ENCODE assay signal across 28 cellular contexts in the genomic region with DNA sequence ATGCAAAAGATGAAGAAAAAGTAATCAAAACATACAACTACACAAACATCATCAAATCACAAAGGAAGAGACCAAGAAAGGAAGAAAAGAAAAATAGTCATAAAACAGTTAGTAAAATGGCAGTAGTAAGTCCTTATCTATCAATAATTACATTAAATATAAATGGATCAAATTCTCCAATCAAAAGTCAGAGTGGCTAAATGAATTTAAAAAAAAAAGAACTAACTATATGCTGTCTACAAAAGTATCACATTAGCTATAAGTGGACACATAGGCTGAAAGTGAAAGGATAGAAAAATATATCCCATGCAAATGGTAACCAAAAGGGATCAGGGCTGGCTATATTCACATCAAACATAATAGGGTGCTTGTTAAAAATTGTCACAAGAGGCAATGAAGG.
"Had no signal": no experiment of that assay in that cellular context is flagged by ENCODE, and none has a peak within 500 bp of the region (broad histone marks: within the 10 kb centered on the region; RNA-seq: fewer than 3 reads in every experiment).

No MANE protein-coding gene starts in this region.

- H3K4me1 ChIP-seq: colonic mucosa, esophagus muscularis mucosa, esophagus squamous epithelium, foreskin keratinocyte, gastrocnemius medialis, gastroesophageal sphincter, heart left ventricle, heart right ventricle had no signal

- DNase-seq: colonic mucosa; cortex of kidney; dermis blood vessel endothelial cell; dorsolateral prefrontal cortex; effector CD4-positive, alpha-beta T cell; effector CD8-positive, alpha-beta T cell; effector memory CD4-positive, alpha-beta T cell; effector memory CD8-positive, alpha-beta T cell; endodermal cell; erythroblast; esophagus squamous epithelium; foreskin fibroblast; foreskin keratinocyte; foreskin melanocyte; gastrocnemius medialis; glutamatergic neuron; head of caudate nucleus; heart left ventricle; heart right ventricle had no signal

- H3K4me3 ChIP-seq: colonic mucosa, coronary artery, dorsolateral prefrontal cortex, esophagus muscularis mucosa, esophagus squamous epithelium, gastrocnemius medialis, gastroesophageal sphincter, heart left ventricle, heart right ventricle had no signal

- ATAC-seq: effector memory CD8-positive, alpha-beta T cell; esophagus mucosa; foreskin keratinocyte; gastrocnemius medialis; gastroesophageal sphincter; heart left ventricle; heart right ventricle had no signal

- H3K27ac ChIP-seq: colonic mucosa, coronary artery, dorsolateral prefrontal cortex, epithelial cell of prostate, esophagus muscularis mucosa, esophagus squamous epithelium, foreskin keratinocyte, gastrocnemius medialis, gastroesophageal sphincter, heart left ventricle, heart right ventricle had no signal

- H3K9me3 ChIP-seq: colonic mucosa, esophagus squamous epithelium, gastrocnemius medialis had no signal

- H3K36me3 ChIP-seq: colonic mucosa, esophagus muscularis mucosa, esophagus squamous epithelium, gastrocnemius medialis, gastroesophageal sphincter, heart left ventricle, heart right ventricle had no signal

- H3K27me3 ChIP-seq: colonic mucosa, dorsolateral prefrontal cortex, esophagus muscularis mucosa, esophagus squamous epithelium, foreskin keratinocyte, gastrocnemius medialis, gastroesophageal sphincter, heart left ventricle, heart right ventricle had no signal

- FAIRE-seq: colon, endometrium, endothelial cell of umbilical vein, frontal cortex had no signal
